ENCODE assay signal across 25 cellular contexts in the genomic region with DNA sequence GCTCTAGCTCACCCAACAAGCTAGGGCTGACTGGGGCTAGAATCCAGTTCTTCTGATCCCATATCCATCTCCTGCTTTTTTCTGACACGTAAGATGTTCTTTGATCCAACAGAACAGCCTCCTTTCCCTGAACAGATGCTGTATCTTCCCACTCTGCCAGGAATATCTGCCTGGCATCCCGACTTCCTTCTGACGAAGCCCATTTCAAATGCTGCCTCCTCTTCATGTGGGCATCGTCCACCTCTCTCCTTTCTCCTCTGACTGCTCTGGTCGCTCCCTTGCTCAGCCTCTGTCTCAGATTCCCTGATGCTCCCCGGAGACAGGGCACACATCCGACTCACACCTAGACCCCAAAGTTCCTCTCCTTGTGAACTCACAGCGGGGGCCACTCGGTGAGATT.
"Had no signal": no experiment of that assay in that cellular context is flagged by ENCODE, and none has a peak within 500 bp of the region (broad histone marks: within the 10 kb centered on the region; RNA-seq: fewer than 3 reads in every experiment).

No MANE protein-coding gene starts in this region.

- H3K36me3 ChIP-seq: MG63, SJSA1 had no signal

- ATAC-seq: HepG2 had no signal

- DNase-seq: IMR-90, Karpas-422, KG1, MG63, NCI-H1092, NCI-H1105 treated with DMSO at 0.1 percent for 48 hours, NCI-H1417 treated with DMSO at 0.1 percent for 48 hours, NCI-H146, NCI-H1694 treated with DMSO at 0.1 percent for 48 hours, NCI-H1930, NCI-H2081, NCI-H2107, NCI-H2171, NCI-H226, NCI-H446, NCI-H510A, NCI-H524 treated with DMSO at 0.1 percent for 48 hours, NCI-H69, NCI-H774, Right ventricle myocardium superior, RPMI8226, SIG-M5 had no signal

- H3K4me3 ChIP-seq: MG63, SJSA1, SK-N-MC had no signal

- H3K4me1 ChIP-seq: SJSA1 had no signal

- H3K27ac ChIP-seq: SJSA1, SK-N-MC had no signal

- H3K27me3 ChIP-seq: SJSA1 had no signal
